18 cellular contexts compared by ENCODE assay signal in the genomic region with DNA sequence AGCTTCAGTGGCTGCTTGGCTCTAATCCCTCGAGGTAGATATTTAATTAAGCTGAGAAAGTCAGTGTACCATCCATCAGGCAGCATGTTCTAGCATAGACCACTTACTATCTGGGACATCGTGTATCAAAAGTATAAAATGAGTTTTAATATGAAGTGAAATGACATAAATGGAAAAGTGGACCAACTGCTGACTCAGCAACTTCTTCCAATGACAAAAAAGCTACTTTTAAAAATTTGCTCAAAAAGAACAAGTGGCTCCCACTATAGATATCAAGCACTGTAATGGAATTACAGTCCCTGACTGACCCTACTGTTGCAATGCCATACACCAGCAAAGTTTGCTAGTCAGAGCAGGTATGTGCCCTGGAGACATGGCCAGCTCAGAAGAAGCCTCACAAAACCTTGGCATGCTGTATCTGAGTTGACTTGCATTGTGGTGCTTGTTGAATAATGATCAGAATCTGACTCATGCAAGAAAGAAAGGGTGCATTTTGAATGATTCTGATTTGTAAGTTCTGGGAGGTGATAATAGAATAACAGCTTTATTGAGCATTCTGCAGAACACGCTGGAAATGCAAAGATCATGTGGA.
DNase-seq lines count a peak whose midpoint lies in the region; ATAC-seq, FAIRE-seq and TF ChIP-seq lines count a peak whose summit lies in the region.
"Had no signal": no experiment of that assay in that cellular context is flagged by ENCODE, and none has a peak within 500 bp of the region (broad histone marks: within the 10 kb centered on the region; RNA-seq: fewer than 3 reads in every experiment).

No MANE protein-coding gene starts in this region.

- H3K27ac ChIP-seq in A549 (no peak overlapping the region), K562 (ENCODE audit: extremely low read depth, low read depth, low read length) (no peak overlapping the region), esophagus squamous epithelium (peak overlapping the region; percentile 26 to 69 (median 58)), smooth muscle cell (ENCODE audit: low read depth) (no peak overlapping the region)
- H3K27ac ChIP-seq: HL-60, SJCRH30 had no signal

- H3K36me3 ChIP-seq in K562 (ENCODE audit: control insufficient read depth, insufficient read depth, low read length) (no peaks in the 10 kb centered on the region), esophagus squamous epithelium (no peaks in the 10 kb centered on the region), smooth muscle cell (ENCODE audit: low read depth) (no peaks in the 10 kb centered on the region)
- H3K36me3 ChIP-seq: BE2C, HAP-1, SJCRH30 had no signal

- no peaks in the 10 kb centered on the region for H3K9me3 Mint-ChIP-seq in activated CD8-positive, alpha-beta memory T cell treated with anti-CD3 and anti-CD28 coated beads, Interleukin-2, amount 10 ng/mL, durations not matched to agents 7 days and 5 days (ENCODE audit: low read depth)

- no peaks in the 10 kb centered on the region for H3K9me1 ChIP-seq in K562 (ENCODE audit: control insufficient read depth, insufficient read depth, low read length)

- TF ChIP-seq CTCF in A549 (IDR thresholded peaks at IDR 0.05) (no peak), K562 (IDR thresholded peaks at IDR 0.05 in 2 of 3, conservative IDR thresholded peaks at IDR 0.05 in 1 of 3; ENCODE audit: insufficient read depth in 2 of 3, low read depth in 1 of 3, low read length in 3 of 3) (no peak), esophagus squamous epithelium (IDR thresholded peaks at IDR 0.05) (no peak), smooth muscle cell (IDR thresholded peaks at IDR 0.05; ENCODE audit: borderline replicate concordance, insufficient read depth, poor library complexity, severe bottlenecking) (no peak)

- intact Hi-C loops in K562 (cut with micrococcal nuclease): no loop called here
- intact Hi-C loops in esophagus squamous epithelium (cut with DNase I): no loop called here

- H4K20me1 ChIP-seq in K562 (replicated peaks; ENCODE audit: control insufficient read depth, insufficient read depth, low read length) (no peaks in the 10 kb centered on the region), smooth muscle cell (ENCODE audit: low read depth) (no peaks in the 10 kb centered on the region)

- TF ChIP-seq POLR2A in A549 (IDR thresholded peaks at IDR 0.05; ENCODE audit: low read length): no peak
- TF ChIP-seq POLR2A in K562 (conservative IDR thresholded peaks at IDR 0.05): no peak
- TF ChIP-seq POLR2A in esophagus squamous epithelium (IDR thresholded peaks at IDR 0.05): no peak

- in situ Hi-C loops in K562 (cut with MboI): no loop called here

- CTCF ChIA-PET in A549 (lab: Yijun Ruan, JAX): interaction anchor here (0.5 kb wide), 1 partner anchor 1459 kb away, joined by 3 read pairs; no protein-coding TSS in a partner anchor
- CTCF ChIA-PET in K562 (lab: Yijun Ruan, JAX; ENCODE audit: low intra/inter-chr PET ratio): no interaction called here
- CTCF ChIA-PET in activated CD8-positive, alpha-beta memory T cell treated with anti-CD3 and anti-CD28 coated beads, Interleukin-2, amount 10 ng/mL, durations not matched to agents 7 days and 5 days (lab: Charles Lee): interaction anchor here (0.6 kb wide), 1 partner anchor 376 kb away, joined by 3 read pairs; no protein-coding TSS in a partner anchor

- no peak overlapping the region for H3K27ac Mint-ChIP-seq in activated CD8-positive, alpha-beta memory T cell treated with anti-CD3 and anti-CD28 coated beads, Interleukin-2, amount 10 ng/mL, durations not matched to agents 7 days and 5 days

- H3K27me3 ChIP-seq in K562 (ENCODE audit: control insufficient read depth in 2 of 2, insufficient read depth in 2 of 2, low read length in 2 of 2): no peaks in the 10 kb centered on the region
- no peaks in the 10 kb centered on the region for H3K27me3 ChIP-seq in esophagus squamous epithelium
- H3K27me3 ChIP-seq in smooth muscle cell (ENCODE audit: low read depth): no peaks in the 10 kb centered on the region
- H3K27me3 ChIP-seq: BE2C, SJCRH30 had no signal

- H3K79me2 ChIP-seq in K562 (ENCODE audit: control insufficient read depth, insufficient read depth, low read length) (no peaks in the 10 kb centered on the region), smooth muscle cell (ENCODE audit: low read depth) (no peaks in the 10 kb centered on the region)

- FAIRE-seq in A549 (lab: Jason Lieb, UNC): no peak
- no peak for FAIRE-seq in K562 (lab: Jason Lieb, UNC)
- FAIRE-seq: GM12878 had no signal

- no peaks in the 10 kb centered on the region for H3K4me1 Mint-ChIP-seq in activated CD8-positive, alpha-beta memory T cell treated with anti-CD3 and anti-CD28 coated beads, Interleukin-2, amount 10 ng/mL, durations not matched to agents 7 days and 5 days

- DNase-seq in A549 (ENCODE audit: low read depth in 1 of 2, low spot score in 1 of 2): no peak
- peak; percentile 65 for DNase-seq in HPDE6-E6E7 (ENCODE audit: extremely low spot score)
- DNase-seq in K562 (ENCODE audit: extremely low read depth in 1 of 4, low spot score in 3 of 4): no peak
- no peak for DNase-seq in esophagus squamous epithelium (lab: John Stamatoyannopoulos, UW)
- DNase-seq in superior temporal gyrus (ENCODE audit: extremely low spot score): no peak
- DNase-seq in activated CD8-positive, alpha-beta memory T cell treated with anti-CD3 and anti-CD28 coated beads, Interleukin-2, amount 10 ng/mL, durations not matched to agents 7 days and 5 days: no peak
- no peak for DNase-seq in smooth muscle cell (lab: John Stamatoyannopoulos, UW; ENCODE audit: unreplicated experiment)
- DNase-seq: BE2C; MV-4-11; NCI-H1105 treated with DMSO at 0.1 percent for 48 hours; NCI-H2081; NCI-H446; NK-92 treated with Interleukin-12 subunit alpha and Interleukin-12 subunit beta, amount 100 ng/mL, for 24 hours; SJCRH30 had no signal

- TF ChIP-seq EP300 in A549 (IDR thresholded peaks at IDR 0.05): no peak
- TF ChIP-seq EP300 in K562 (IDR thresholded peaks at IDR 0.05; ENCODE audit: low read length): no peak

- 6% methylated on average over 3 of the region's 3 CpGs for WGBS in A549 (ENCODE audit: missing lambda C conversion rate)
- WGBS in K562 (ENCODE audit: insufficient coverage, low coverage, missing lambda C conversion rate): 0% methylated on average over 3 of the region's 3 CpGs
- 19 to 45% methylated on average over 3 of the region's 3 CpGs for WGBS in esophagus squamous epithelium, 2 donors
- 90% methylated on average over 3 of the region's 3 CpGs for WGBS in smooth muscle cell (ENCODE audit: low lambda C conversion rate)

- POLR2A ChIA-PET in A549 (lab: Yijun Ruan, JAX): no interaction called here
- POLR2A ChIA-PET in K562 (lab: Yijun Ruan, JAX): no interaction called here

- H3K9me3 ChIP-seq in A549 (peaks cover 19% of the 10 kb centered on the region), K562 (replicated peaks; ENCODE audit: control insufficient read depth, insufficient read depth, low read depth, low read length) (no peaks in the 10 kb centered on the region), esophagus squamous epithelium (no peaks in the 10 kb centered on the region), smooth muscle cell (replicated peaks; ENCODE audit: low read depth) (no peaks in the 10 kb centered on the region)
- H3K9me3 ChIP-seq: BE2C, HAP-1 had no signal

- no peaks in the 10 kb centered on the region for H3K36me3 Mint-ChIP-seq in activated CD8-positive, alpha-beta memory T cell treated with anti-CD3 and anti-CD28 coated beads, Interleukin-2, amount 10 ng/mL, durations not matched to agents 7 days and 5 days

- TF ChIP-seq RAD21 in A549 (conservative IDR thresholded peaks at IDR 0.05 in 1 of 2, IDR thresholded peaks at IDR 0.05 in 1 of 2) (no peak), K562 (CRISPR knock-in tag; conservative IDR thresholded peaks at IDR 0.05 in 1 of 2, IDR thresholded peaks at IDR 0.05 in 1 of 2) (no peak)

- no TSS peak for BruUV-seq in K562 (replicated peaks; lab: Mats Ljungman, UMichigan)

- H3K9ac ChIP-seq in K562 (ENCODE audit: insufficient read depth in 1 of 2, low read depth in 2 of 2, low read length in 2 of 2) (no peak overlapping the region), smooth muscle cell (ENCODE audit: low read depth) (no peak overlapping the region)

- H2AFZ ChIP-seq in K562 (ENCODE audit: low read depth, low read length): no peak overlapping the region
- H2AFZ ChIP-seq in smooth muscle cell (ENCODE audit: low read depth): no peak overlapping the region

- H3K4me3 ChIP-seq in A549 (no peak overlapping the region), K562 (no peak overlapping the region), esophagus squamous epithelium (no peak overlapping the region), smooth muscle cell (no peak overlapping the region)
- H3K4me3 ChIP-seq: GM12878, HAP-1, SJCRH30 had no signal

- no peaks in the 10 kb centered on the region for H3K4me1 ChIP-seq in A549
- no peaks in the 10 kb centered on the region for H3K4me1 ChIP-seq in K562 (replicated peaks in 1 of 2; ENCODE audit: control insufficient read depth in 2 of 2, insufficient read depth in 2 of 2, low read length in 2 of 2)
- H3K4me1 ChIP-seq in esophagus squamous epithelium: peaks cover 8 to 56% (median 13%) of the 10 kb centered on the region in 3 donors
- H3K4me1 ChIP-seq in smooth muscle cell (ENCODE audit: low read depth): no peaks in the 10 kb centered on the region
- H3K4me1 ChIP-seq: BE2C, HAP-1, SJCRH30 had no signal

- H3K4me2 ChIP-seq in A549 (no peak overlapping the region), K562 (ENCODE audit: insufficient read depth, low read length) (no peak overlapping the region), smooth muscle cell (no peak overlapping the region)

- H3K27me3 Mint-ChIP-seq in activated CD8-positive, alpha-beta memory T cell treated with anti-CD3 and anti-CD28 coated beads, Interleukin-2, amount 10 ng/mL, durations not matched to agents 7 days and 5 days: no peaks in the 10 kb centered on the region

- ATAC-seq in A549 (no peak), K562 (no peak), GM19463 (IDR thresholded peaks at IDR 0.05; ENCODE audit: unreplicated experiment) (no peak)
- ATAC-seq in activated CD8-positive, alpha-beta memory T cell treated with anti-CD3 and anti-CD28 coated beads, Interleukin-2, amount 10 ng/mL, durations not matched to agents 7 days and 5 days: no peak
- ATAC-seq: GM12878 had no signal

- H3K4me3 Mint-ChIP-seq in activated CD8-positive, alpha-beta memory T cell treated with anti-CD3 and anti-CD28 coated beads, Interleukin-2, amount 10 ng/mL, durations not matched to agents 7 days and 5 days: no peak overlapping the region

- H3F3A ChIP-seq in smooth muscle cell (ENCODE audit: low read depth): no peaks in the 10 kb centered on the region

TF ChIP-seq in K562, 482 proteins besides CTCF, POLR2A, EP300 and RAD21 (continues in another document):
- TF ChIP-seq BACH1 (tag; IDR thresholded peaks at IDR 0.05): no peak
- TF ChIP-seq ZNF316 (IDR thresholded peaks at IDR 0.05): peak; percentile 93
- TF ChIP-seq MAFG (tag; conservative IDR thresholded peaks at IDR 0.05): peak; percentile 94
- TF ChIP-seq IRF2 (CRISPR knock-in tag; IDR thresholded peaks at IDR 0.05): no peak
- TF ChIP-seq MCM7 (IDR thresholded peaks at IDR 0.05): no peak
- TF ChIP-seq BRCA1 (IDR thresholded peaks at IDR 0.05): no peak
- no peak for TF ChIP-seq BRCA1 (CRISPR knock-in tag; IDR thresholded peaks at IDR 0.05)
- TF ChIP-seq MAFF (IDR thresholded peaks at IDR 0.05; ENCODE audit: low read length): peak; percentile 98
- TF ChIP-seq CBFB (CRISPR knock-in tag; IDR thresholded peaks at IDR 0.05): no peak
- peak; percentile 91 for TF ChIP-seq C11orf30 (IDR thresholded peaks at IDR 0.05; ENCODE audit: low read depth)

Comparison
In these comparisons a context has a peak if more than half of its experiments do, and no peak if none do; other contexts are left out.
1. H3K27ac ChIP-seq: peak in esophagus squamous epithelium (4 of 4); none in A549 (0 of 2), K562 (single experiment) and smooth muscle cell (single experiment).